In genomic region chr5:171965740-171966139, GRCh38 we compare ENCODE assay signal across 11 cellular contexts. TPM values are rescaled to one million over a fixed set of nuclear protein-coding genes. Genes with fewer than 3 reads are reported as not detected.
DNase-seq lines count a peak whose midpoint lies in the region; ATAC-seq and TF ChIP-seq lines count a peak whose summit lies in the region.
"Had no signal": no experiment of that assay in that cellular context is flagged by ENCODE, and none has a peak within 500 bp of the region (broad histone marks: within the 10 kb centered on the region; RNA-seq: fewer than 3 reads in every experiment).

No MANE protein-coding gene starts in this region.

- no peak overlapping the region for H3K4ac ChIP-seq in neuronal stem cell (ENCODE audit: low read length)

- H3K4me3 ChIP-seq in left ventricle myocardium inferior (no peak overlapping the region), upper lobe of right lung (no peak overlapping the region), neuronal stem cell (ENCODE audit: low read length in 2 of 2) (no peak overlapping the region)

- peaks cover 77% of the 10 kb centered on the region for H3K4me1 ChIP-seq in left ventricle myocardium inferior
- H3K4me1 ChIP-seq in upper lobe of right lung: peaks cover 28% of the 10 kb centered on the region
- peaks cover 1 to 7% of the 10 kb centered on the region in 2 donors for H3K4me1 ChIP-seq in neuronal stem cell (ENCODE audit: control insufficient read depth in 2 of 2, insufficient read depth in 1 of 2, low read depth in 1 of 2, low read length in 2 of 2)

- H2BK5ac ChIP-seq in neuronal stem cell (ENCODE audit: low read length): no peak overlapping the region

- H3K14ac ChIP-seq in neuronal stem cell (ENCODE audit: low read length): no peak overlapping the region

- H2AK5ac ChIP-seq in neuronal stem cell (ENCODE audit: low read depth, low read length): no peak overlapping the region

- no peak overlapping the region for H4K91ac ChIP-seq in neuronal stem cell (ENCODE audit: low read depth, low read length, poor library complexity)

- no peak overlapping the region for H2BK120ac ChIP-seq in neuronal stem cell (ENCODE audit: low read depth, low read length)

- no peak overlapping the region for H3K18ac ChIP-seq in neuronal stem cell (ENCODE audit: low read length)

- intact Hi-C loops in left ventricle myocardium inferior (cut with micrococcal nuclease): no loop called here
- intact Hi-C loops in left ventricle myocardium superior (cut with micrococcal nuclease): no loop called here
- intact Hi-C loops in upper lobe of right lung (cut with DNase I): no loop called here

- DNase-seq in left ventricle myocardium inferior (no peak), left ventricle myocardium superior (no peak), lung microvascular endothelial cell (ENCODE audit: low read depth in 2 of 2) (peak; percentile 9 to 64), upper lobe of right lung (no peak), neuronal stem cell (ENCODE audit: low spot score) (no peak), substantia nigra (lab: John Stamatoyannopoulos, UW) (no peak)
- peak; percentile 22 to 36 for DNase-seq in activated CD4-positive, alpha-beta T cell treated with anti-CD3 and anti-CD28 coated beads, Interleukin-2, amount 50 U/mL, for 48 hours
- DNase-seq: hippocampal formation; MM.1S; naive thymus-derived CD8-positive, alpha-beta T cell had no signal

- H3K27me3 ChIP-seq in left ventricle myocardium inferior (ENCODE audit: low read depth) (no peaks in the 10 kb centered on the region), upper lobe of right lung (no peaks in the 10 kb centered on the region), neuronal stem cell (ENCODE audit: control insufficient read depth in 3 of 3, insufficient read depth in 3 of 3, low read depth in 1 of 3, low read length in 3 of 3) (no peaks in the 10 kb centered on the region)

- WGBS in neuronal stem cell (ENCODE audit: extremely low coverage in 2 of 2, insufficient read length in 2 of 2, insufficient replicate concordance in 1 of 2), 2 donors: no CpG with 5 or more reads among the region's 6 CpGs

- no peak overlapping the region for H4K8ac ChIP-seq in neuronal stem cell (ENCODE audit: low read depth, low read length)

- H3K27ac ChIP-seq in left ventricle myocardium inferior (replicated peaks) (peak overlapping the region; percentile 6), upper lobe of right lung (no peak overlapping the region), neuronal stem cell (replicated peaks; ENCODE audit: low read length) (no peak overlapping the region), substantia nigra (ENCODE audit: low read depth, low read length, poor library complexity, severe bottlenecking) (no peak overlapping the region)

- H3K9me3 ChIP-seq in left ventricle myocardium inferior (replicated peaks): no peaks in the 10 kb centered on the region
- H3K9me3 ChIP-seq in upper lobe of right lung: no peaks in the 10 kb centered on the region
- peaks cover 0 to 10% of the 10 kb centered on the region in 2 donors for H3K9me3 ChIP-seq in neuronal stem cell (replicated peaks in 1 of 2; ENCODE audit: control insufficient read depth in 2 of 2, insufficient read depth in 1 of 2, low read depth in 1 of 2, low read length in 2 of 2)

- H2BK12ac ChIP-seq in neuronal stem cell (ENCODE audit: low read length): no peak overlapping the region

- no peak overlapping the region for H3K4me2 ChIP-seq in neuronal stem cell (ENCODE audit: insufficient read depth, low read length, poor library complexity, severe bottlenecking)

- TF ChIP-seq CTCF in left ventricle myocardium inferior (IDR thresholded peaks at IDR 0.05; ENCODE audit: borderline replicate concordance) (no peak), upper lobe of right lung (IDR thresholded peaks at IDR 0.05) (no peak)

- no peak overlapping the region for H2BK15ac ChIP-seq in neuronal stem cell (ENCODE audit: low read length)

- H3K36me3 ChIP-seq in left ventricle myocardium inferior: no peaks in the 10 kb centered on the region
- H3K36me3 ChIP-seq in upper lobe of right lung: no peaks in the 10 kb centered on the region
- peaks cover 0 to 9% of the 10 kb centered on the region in 2 donors for H3K36me3 ChIP-seq in neuronal stem cell (replicated peaks in 1 of 2; ENCODE audit: control insufficient read depth in 2 of 2, insufficient read depth in 2 of 2, low read length in 2 of 2)

- no peak overlapping the region for H3K9ac ChIP-seq in neuronal stem cell (ENCODE audit: low read depth, low read length, poor library complexity)

- no peak overlapping the region for H2AFZ ChIP-seq in neuronal stem cell (ENCODE audit: low read length)

- H3K79me1 ChIP-seq in neuronal stem cell (ENCODE audit: low read depth, low read length): peaks cover 1% of the 10 kb centered on the region

- H3K23ac ChIP-seq in neuronal stem cell (ENCODE audit: low read depth, low read length, poor library complexity): no peak overlapping the region

- no peak for ATAC-seq in left ventricle myocardium superior
- ATAC-seq in upper lobe of right lung: peak; percentile 55
- ATAC-seq in GM18909 (IDR thresholded peaks at IDR 0.05; ENCODE audit: poor library complexity, unreplicated experiment): no peak

RNA-seq across cellular contexts. Expression of gene FBXW11, which starts 40.7 kb away (rescaled TPM):
- total RNA-seq in left ventricle myocardium inferior (69.0 TPM), left ventricle myocardium superior (69.0 TPM), lung microvascular endothelial cell (49.0 and 61.5 TPM in 2 replicates), upper lobe of right lung (61.8 TPM)
- 51.4 TPM for polyA plus RNA-seq in neuronal stem cell (2013, experiment 1 of 2)
- 51.8 TPM for polyA plus RNA-seq in neuronal stem cell (2013, experiment 2 of 2)

Comparison
In these comparisons a context has a peak if more than half of its experiments do, and no peak if none do; other contexts are left out.
1. DNase-seq: peak in activated CD4-positive, alpha-beta T cell treated with anti-CD3 and anti-CD28 coated beads, Interleukin-2, amount 50 U/mL, for 48 hours (2 of 2) and lung microvascular endothelial cell (2 of 2); none in left ventricle myocardium inferior (single experiment), left ventricle myocardium superior (single experiment), upper lobe of right lung (single experiment), neuronal stem cell (single experiment) and substantia nigra (0 of 49).